1 cellular context compared by ENCODE assay signal in the genomic region with DNA sequence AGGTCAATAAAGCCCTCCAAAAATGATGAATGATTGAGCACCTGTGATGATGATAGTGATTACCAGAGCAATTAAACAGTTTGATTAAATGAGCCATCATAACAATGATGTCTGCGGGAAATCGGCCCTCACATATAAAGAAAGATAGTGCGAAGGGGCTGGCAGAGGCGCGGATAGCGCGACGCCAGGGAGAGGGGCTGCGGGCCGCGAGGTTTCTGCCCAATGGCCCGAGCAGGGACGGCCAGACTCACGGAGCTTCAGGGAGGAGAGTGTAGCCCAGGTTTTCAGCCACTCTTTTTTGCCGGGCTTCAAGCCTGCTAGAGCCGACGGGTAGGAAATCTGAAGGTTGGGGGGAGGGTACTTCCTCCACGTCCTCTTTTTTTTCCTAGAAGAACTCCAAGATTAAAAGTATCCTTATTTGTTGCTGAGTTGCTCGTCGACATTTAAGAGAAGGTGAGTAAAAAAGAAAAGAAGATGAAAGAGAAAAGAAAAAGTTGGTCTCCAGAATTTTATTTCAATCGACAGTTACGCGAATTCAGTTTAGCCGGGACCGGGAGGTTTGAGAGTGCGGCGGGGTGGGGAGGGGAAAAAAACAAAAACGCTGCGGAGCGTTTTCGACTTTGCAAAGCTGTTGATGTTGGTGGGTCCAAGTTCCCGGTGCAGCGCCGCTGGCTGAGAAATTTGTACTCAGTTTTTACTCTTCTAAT.
TF ChIP-seq lines count a peak whose summit lies in the region.

No MANE protein-coding gene starts in this region.

TF ChIP-seq in SK-N-SH treated with all-trans-retinoic acid at 6 μM for 48 hours, 23 proteins besides CTCF, POLR2A, EP300 and RAD21 (continued from another document):
- TF ChIP-seq, protein P1, sequence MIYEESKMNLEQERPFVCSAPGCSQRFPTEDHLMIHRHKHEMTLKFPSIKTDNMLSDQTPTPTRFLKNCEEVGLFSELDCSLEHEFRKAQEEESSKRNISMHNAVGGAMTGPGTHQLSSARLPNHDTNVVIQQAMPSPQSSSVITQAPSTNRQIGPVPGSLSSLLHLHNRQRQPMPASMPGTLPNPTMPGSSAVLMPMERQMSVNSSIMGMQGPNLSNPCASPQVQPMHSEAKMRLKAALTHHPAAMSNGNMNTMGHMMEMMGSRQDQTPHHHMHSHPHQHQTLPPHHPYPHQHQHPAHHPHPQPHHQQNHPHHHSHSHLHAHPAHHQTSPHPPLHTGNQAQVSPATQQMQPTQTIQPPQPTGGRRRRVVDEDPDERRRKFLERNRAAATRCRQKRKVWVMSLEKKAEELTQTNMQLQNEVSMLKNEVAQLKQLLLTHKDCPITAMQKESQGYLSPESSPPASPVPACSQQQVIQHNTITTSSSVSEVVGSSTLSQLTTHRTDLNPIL (CRISPR knock-in tag; IDR thresholded peaks at IDR 0.05; ENCODE audit: low read depth) = peak; percentile 78
- no peak for TF ChIP-seq ZNF70 (CRISPR knock-in tag; IDR thresholded peaks at IDR 0.05)
- TF ChIP-seq RARB (CRISPR knock-in tag; IDR thresholded peaks at IDR 0.05) = 0 out of 2 replicates have a peak, but pooled peaks have one; percentile 57
- TF ChIP-seq, protein P2, sequence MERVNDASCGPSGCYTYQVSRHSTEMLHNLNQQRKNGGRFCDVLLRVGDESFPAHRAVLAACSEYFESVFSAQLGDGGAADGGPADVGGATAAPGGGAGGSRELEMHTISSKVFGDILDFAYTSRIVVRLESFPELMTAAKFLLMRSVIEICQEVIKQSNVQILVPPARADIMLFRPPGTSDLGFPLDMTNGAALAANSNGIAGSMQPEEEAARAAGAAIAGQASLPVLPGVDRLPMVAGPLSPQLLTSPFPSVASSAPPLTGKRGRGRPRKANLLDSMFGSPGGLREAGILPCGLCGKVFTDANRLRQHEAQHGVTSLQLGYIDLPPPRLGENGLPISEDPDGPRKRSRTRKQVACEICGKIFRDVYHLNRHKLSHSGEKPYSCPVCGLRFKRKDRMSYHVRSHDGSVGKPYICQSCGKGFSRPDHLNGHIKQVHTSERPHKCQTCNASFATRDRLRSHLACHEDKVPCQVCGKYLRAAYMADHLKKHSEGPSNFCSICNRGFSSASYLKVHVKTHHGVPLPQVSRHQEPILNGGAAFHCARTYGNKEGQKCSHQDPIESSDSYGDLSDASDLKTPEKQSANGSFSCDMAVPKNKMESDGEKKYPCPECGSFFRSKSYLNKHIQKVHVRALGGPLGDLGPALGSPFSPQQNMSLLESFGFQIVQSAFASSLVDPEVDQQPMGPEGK (CRISPR knock-in tag; IDR thresholded peaks at IDR 0.05; ENCODE audit: borderline replicate concordance) = peak; percentile 50
